Comparison of ENCODE assay signal across 9 cellular contexts in genomic region chr6:158642805-158643489, GRCh38. TPM values are rescaled to one million over a fixed set of nuclear protein-coding genes. Genes with fewer than 3 reads are reported as not detected.
DNase-seq lines count a peak whose midpoint lies in the region; ATAC-seq, FAIRE-seq and TF ChIP-seq lines count a peak whose summit lies in the region.
"Had no signal": no experiment of that assay in that cellular context is flagged by ENCODE, and none has a peak within 500 bp of the region (broad histone marks: within the 10 kb centered on the region; RNA-seq: fewer than 3 reads in every experiment).

No MANE protein-coding gene starts in this region.

- H3K36me3 Mint-ChIP-seq in activated T-cell treated with anti-CD3 and anti-CD28 coated beads, Interleukin-2, amount 50 U/mL, for 24 hours (ENCODE audit: low read depth), result peaks cover 63% of the 10 kb centered on the region
- H3K36me3 Mint-ChIP-seq in activated T-cell treated with anti-CD3 and anti-CD28 coated beads, Interleukin-2, amount 50 U/mL, for 72 hours (ENCODE audit: insufficient read depth in 2 of 2), result peaks cover 18 to 26% of the 10 kb centered on the region in 2 donors

- TF ChIP-seq CTCF in kidney (IDR thresholded peaks at IDR 0.05; ENCODE audit: borderline replicate concordance, extremely low read depth, insufficient read depth) (no peak), tibial nerve (IDR thresholded peaks at IDR 0.05) (no peak)

- peak overlapping the region; percentile 98 for H3K27ac Mint-ChIP-seq in activated T-cell treated with anti-CD3 and anti-CD28 coated beads, Interleukin-2, amount 50 U/mL, for 24 hours
- peak overlapping the region; percentile 99 for H3K27ac Mint-ChIP-seq in activated T-cell treated with anti-CD3 and anti-CD28 coated beads, Interleukin-2, amount 50 U/mL, for 72 hours

- H3K4me3 ChIP-seq in kidney (ENCODE audit: low read length in 2 of 2) (peak overlapping the region; percentile 26 to 76), tibial nerve (peak overlapping the region; percentile 77 to 89 (median 86))

- TF ChIP-seq EP300 in tibial nerve (IDR thresholded peaks at IDR 0.05), result no peak

- H3K27me3 ChIP-seq in tibial nerve, result no peaks in the 10 kb centered on the region

- peaks cover 0 to 4% of the 10 kb centered on the region in 2 donors for H3K36me3 ChIP-seq in kidney (ENCODE audit: control insufficient read depth in 1 of 2, insufficient read depth in 2 of 2, low read length in 2 of 2)
- peaks cover 0 to 19% (median 8%) of the 10 kb centered on the region in 3 donors for H3K36me3 ChIP-seq in tibial nerve

- H3K9me3 Mint-ChIP-seq in activated T-cell treated with anti-CD3 and anti-CD28 coated beads, Interleukin-2, amount 50 U/mL, for 24 hours, result no peaks in the 10 kb centered on the region
- H3K9me3 Mint-ChIP-seq in activated T-cell treated with anti-CD3 and anti-CD28 coated beads, Interleukin-2, amount 50 U/mL, for 72 hours, result no peaks in the 10 kb centered on the region

- TF ChIP-seq POLR2A in tibial nerve (IDR thresholded peaks at IDR 0.05), result no peak

- peaks cover 79% of the 10 kb centered on the region for H3K4me1 Mint-ChIP-seq in activated T-cell treated with anti-CD3 and anti-CD28 coated beads, Interleukin-2, amount 50 U/mL, for 24 hours (ENCODE audit: low read depth)
- peaks cover 77% of the 10 kb centered on the region for H3K4me1 Mint-ChIP-seq in activated T-cell treated with anti-CD3 and anti-CD28 coated beads, Interleukin-2, amount 50 U/mL, for 72 hours (ENCODE audit: low read depth)

- peaks cover 14 to 19% of the 10 kb centered on the region in 2 donors for H3K4me1 ChIP-seq in kidney (ENCODE audit: control insufficient read depth in 1 of 2, insufficient read depth in 1 of 2, low read depth in 1 of 2, low read length in 2 of 2)
- peaks cover 0 to 34% (median 20%) of the 10 kb centered on the region in 4 donors for H3K4me1 ChIP-seq in tibial nerve

- H3K4me3 Mint-ChIP-seq in activated T-cell treated with anti-CD3 and anti-CD28 coated beads, Interleukin-2, amount 50 U/mL, for 24 hours, result peak overlapping the region; percentile 94
- H3K4me3 Mint-ChIP-seq in activated T-cell treated with anti-CD3 and anti-CD28 coated beads, Interleukin-2, amount 50 U/mL, for 72 hours, result peak overlapping the region; percentile 95

- no peak for ATAC-seq in activated T-cell treated with anti-CD3 and anti-CD28 coated beads, Interleukin-2, amount 50 U/mL, for 72 hours (replicated peaks in 1 of 2)
- no peak for ATAC-seq in HG02973 (IDR thresholded peaks at IDR 0.05; ENCODE audit: unreplicated experiment)

- no peak for FAIRE-seq in kidney (lab: Jason Lieb, UNC)
- FAIRE-seq: TTC549 had no signal

- peak; percentile 29 for DNase-seq in activated T-cell treated with anti-CD3 and anti-CD28 coated beads, Interleukin-2, amount 50 U/mL, for 24 hours
- DNase-seq in activated T-cell treated with anti-CD3 and anti-CD28 coated beads for 4 hours, result no peak
- DNase-seq in activated T-cell treated with anti-CD3 and anti-CD28 coated beads, Interleukin-2, amount 50 U/mL, for 72 hours, result no peak
- no peak for DNase-seq in kidney
- DNase-seq in tibial nerve (ENCODE audit: low spot score in 2 of 2), result no peak
- no peak for DNase-seq in LoVo (ENCODE audit: low spot score)
- no peak for DNase-seq in SK-N-DZ (ENCODE audit: low spot score)

- H3K27ac ChIP-seq in kidney (ENCODE audit: low read depth in 2 of 2, low read length in 2 of 2), result peak overlapping the region; percentile 94 to 97
- peak overlapping the region in 2 of 4 donors; percentile 96 to 97 for H3K27ac ChIP-seq in tibial nerve

- H3K9me3 ChIP-seq in kidney (ENCODE audit: control insufficient read depth in 1 of 2, low read length in 2 of 2) (no peaks in the 10 kb centered on the region), tibial nerve (no peaks in the 10 kb centered on the region)

- intact Hi-C loops in kidney (cut with DNase I), result no loop called here

- H3K27me3 Mint-ChIP-seq in activated T-cell treated with anti-CD3 and anti-CD28 coated beads, Interleukin-2, amount 50 U/mL, for 24 hours, result no peaks in the 10 kb centered on the region
- no peaks in the 10 kb centered on the region for H3K27me3 Mint-ChIP-seq in activated T-cell treated with anti-CD3 and anti-CD28 coated beads, Interleukin-2, amount 50 U/mL, for 72 hours (ENCODE audit: low read depth)

- WGBS in tibial nerve, 2 donors, result 72 to 73% methylated on average over 11 of the region's 11 CpGs

- peak overlapping the region in 1 of 2 donors; percentile 57 for H3K9ac ChIP-seq in kidney (ENCODE audit: low read length in 2 of 2)

RNA-seq across cellular contexts. Expression of gene DYNLT1, which starts 1.6 kb away (rescaled TPM):
- total RNA-seq in activated T-cell treated with anti-CD3 and anti-CD28 coated beads, Interleukin-2, amount 50 U/mL, for 72 hours, result 100 to 1,000 TPM; 111 to 127 TPM
- total RNA-seq in kidney (145 TPM), tibial nerve (10 to 100 TPM; 36.6 to 80.0 (median 49.1) TPM)
- 406 TPM for polyA plus RNA-seq in kidney (ENCODE audit: insufficient read depth, low read depth, low replicate concordance)
- 333 and 438 TPM in 2 replicates for polyA plus RNA-seq in SK-N-DZ (2014; cell fraction: cytosol; rRNA removed)
- 295 and 313 TPM in 2 replicates for polyA plus RNA-seq in SK-N-DZ (2014; cell fraction: nucleus; rRNA removed)

RNA-seq across cellular contexts. Expression of gene SYTL3, which starts 6.9 kb away (rescaled TPM):
- 100 to 1,000 TPM; 267 to 353 TPM for total RNA-seq in activated T-cell treated with anti-CD3 and anti-CD28 coated beads, Interleukin-2, amount 50 U/mL, for 72 hours
- total RNA-seq in kidney (16.0 TPM), tibial nerve (1 to 10 TPM; 1.3 to 6.7 (median 3.6) TPM)
- polyA plus RNA-seq in kidney (ENCODE audit: insufficient read depth, low read depth, low replicate concordance), result 3.1 TPM
- polyA plus RNA-seq in SK-N-DZ (2014; cell fraction: cytosol; rRNA removed), result 3.3 and 6.0 TPM in 2 replicates
- polyA plus RNA-seq in SK-N-DZ (2014; cell fraction: nucleus; rRNA removed), result 3.2 and 6.0 TPM in 2 replicates

Comparison
In these comparisons a context has a peak if more than half of its experiments do, and no peak if none do; other contexts are left out.
1. RNA of gene SYTL3, which starts 6.9 kb away (total RNA-seq): 267 to 353 TPM in activated T-cell treated with anti-CD3 and anti-CD28 coated beads, Interleukin-2, amount 50 U/mL, for 72 hours; 16.0 TPM in kidney (single experiment) and 1.3 to 6.7 TPM in tibial nerve; every median in the first group is over 10 times any median in the second.